ENCODE assay signal across 8 cellular contexts in the genomic region with DNA sequence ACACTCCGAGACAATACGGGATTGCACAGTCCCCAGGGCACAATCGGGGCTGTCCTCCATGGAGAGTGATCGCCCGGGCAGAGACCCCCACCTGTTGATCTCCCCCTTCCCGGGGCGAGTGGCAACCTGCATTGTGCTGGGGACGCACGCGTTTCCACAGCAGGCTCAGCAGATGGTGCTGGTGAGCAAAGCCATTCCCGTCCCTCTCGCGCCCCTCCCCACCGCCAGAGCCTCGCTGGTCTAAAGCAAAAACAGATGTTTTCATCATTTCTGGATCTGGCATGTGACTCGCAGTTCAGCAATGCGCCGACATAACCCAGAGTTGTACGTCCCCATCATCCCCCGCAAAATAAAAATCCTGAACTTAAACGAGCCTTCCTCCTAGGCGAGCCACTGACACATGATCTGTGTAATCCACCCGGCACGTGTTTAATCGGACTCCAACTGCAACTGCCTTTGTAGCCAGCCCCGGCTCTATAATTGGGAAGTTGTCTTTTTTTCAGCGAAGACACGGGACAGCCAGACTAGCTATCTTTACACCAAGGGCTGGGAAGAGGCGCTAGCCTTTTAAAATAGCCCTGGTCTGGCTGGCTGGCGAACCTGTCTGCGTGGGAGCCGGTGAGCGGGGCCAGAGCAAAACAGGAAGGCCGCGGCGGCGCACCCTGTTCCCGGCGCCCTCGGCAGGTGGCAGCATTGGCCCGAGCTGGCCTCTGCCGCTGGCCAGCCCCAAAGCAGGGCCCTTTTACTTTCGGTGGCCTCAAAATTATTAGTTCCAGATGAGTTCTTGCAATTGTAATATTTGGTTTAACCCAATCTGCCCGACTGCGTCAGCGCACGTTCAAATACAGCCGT.
DNase-seq lines count a peak whose midpoint lies in the region; ATAC-seq and TF ChIP-seq lines count a peak whose summit lies in the region.

No MANE protein-coding gene starts in this region.

- peak overlapping the region; percentile 83 for H3K4me2 ChIP-seq in GM23338

- peaks cover 35% of the 10 kb centered on the region for H3K4me1 ChIP-seq in GM23338 (ENCODE audit: insufficient read depth)
- H3K4me1 ChIP-seq in SJCRH30, result peaks cover 4% of the 10 kb centered on the region; the same call in 1 of the 2 replicates
- peaks cover 31% of the 10 kb centered on the region for H3K4me1 ChIP-seq in neuron (ENCODE audit: insufficient read depth, low read length)

- DNase-seq in EH (ENCODE audit: low read depth) (peak; percentile 99), GM23338 (ENCODE audit: low spot score) (peak; percentile 91), LHCN-M2 (ENCODE audit: low read depth) (peak; percentile 89), SJCRH30 (peak; percentile 82 to 84), foreskin melanocyte (peak; percentile 76), stromal cell of bone marrow (ENCODE audit: low read depth) (peak; percentile 95)
- DNase-seq in activated naive CD4-positive, alpha-beta T cell treated with Interleukin-2 at 50 U/mL for 16 hours, result peak; percentile 78

- H3K9me2 ChIP-seq in GM23338 (ENCODE audit: insufficient read depth), result no peaks in the 10 kb centered on the region

- H4K20me1 ChIP-seq in GM23338 (replicated peaks; ENCODE audit: insufficient read depth), result no peaks in the 10 kb centered on the region

- H3K36me3 ChIP-seq in GM23338 (ENCODE audit: insufficient read depth), result 0 out of 2 replicates have a peak, but pooled peaks cover 3% of the 10 kb centered on the region
- no peaks in the 10 kb centered on the region for H3K36me3 ChIP-seq in SJCRH30
- H3K36me3 ChIP-seq in neuron (ENCODE audit: insufficient read depth, low read length), result no peaks in the 10 kb centered on the region

- H3K27ac Mint-ChIP-seq in GM23338, result peak overlapping the region; percentile 93

- H3K79me2 ChIP-seq in GM23338 (replicated peaks; ENCODE audit: insufficient read depth), result no peaks in the 10 kb centered on the region

- peaks cover 19% of the 10 kb centered on the region for H3K27me3 Mint-ChIP-seq in GM23338 (ENCODE audit: insufficient read depth, low read depth, poor library complexity)

- peak overlapping the region; percentile 79; the same call in 1 of the 2 replicates for H3K27ac ChIP-seq in GM23338 (ENCODE audit: low read depth)
- H3K27ac ChIP-seq in SJCRH30, result peak overlapping the region; percentile 94

- H3K4me1 Mint-ChIP-seq in GM23338, result peaks cover 38% of the 10 kb centered on the region

- peak overlapping the region; percentile 97 for H2AFZ ChIP-seq in GM23338
- H2AFZ ChIP-seq in neuron (ENCODE audit: low read depth, low read length), result peak overlapping the region; percentile 98

- ATAC-seq in GM23338, result peak; percentile 88

- peak overlapping the region; percentile 68 for H3K4me3 ChIP-seq in GM23338
- H3K4me3 ChIP-seq in SJCRH30, result peak overlapping the region; percentile 64
- H3K4me3 ChIP-seq in neuron (ENCODE audit: low read length), result peak overlapping the region; percentile 49

- H3K4me3 Mint-ChIP-seq in GM23338, result peak overlapping the region; percentile 74

- peaks cover 13% of the 10 kb centered on the region; the same call in 2 of the 3 replicates for H3K36me3 Mint-ChIP-seq in GM23338 (ENCODE audit: low read depth)

- no peaks in the 10 kb centered on the region for H3K27me3 ChIP-seq in GM23338 (ENCODE audit: insufficient read depth)
- no peaks in the 10 kb centered on the region for H3K27me3 ChIP-seq in SJCRH30
- H3K27me3 ChIP-seq in neuron (ENCODE audit: insufficient read depth, low read length), result no peaks in the 10 kb centered on the region

- TF ChIP-seq CTCF in GM23338 (conservative IDR thresholded peaks at IDR 0.05; ENCODE audit: low read depth in 2 of 2), result peak; percentile 80 to 90

- H3K9me3 Mint-ChIP-seq in GM23338, result peaks cover 17% of the 10 kb centered on the region; the same call in 2 of the 3 replicates

- H3F3A ChIP-seq in GM23338 (replicated peaks; ENCODE audit: low read depth), result 0 out of 2 replicates have a peak, but pooled peaks cover 11% of the 10 kb centered on the region

- H3K9me3 ChIP-seq in SJCRH30 (replicated peaks) (no peaks in the 10 kb centered on the region), neuron (ENCODE audit: low read length) (no peaks in the 10 kb centered on the region)

TF ChIP-seq in GM23338, 12 proteins besides CTCF, POLR2A, EP300 and RAD21:
- TF ChIP-seq JUNB (IDR thresholded peaks at IDR 0.05; ENCODE audit: unreplicated experiment), result no peak
- no peak for TF ChIP-seq ZNF331 (CRISPR knock-in tag; IDR thresholded peaks at IDR 0.05; ENCODE audit: low read depth)
- TF ChIP-seq, protein P1, sequence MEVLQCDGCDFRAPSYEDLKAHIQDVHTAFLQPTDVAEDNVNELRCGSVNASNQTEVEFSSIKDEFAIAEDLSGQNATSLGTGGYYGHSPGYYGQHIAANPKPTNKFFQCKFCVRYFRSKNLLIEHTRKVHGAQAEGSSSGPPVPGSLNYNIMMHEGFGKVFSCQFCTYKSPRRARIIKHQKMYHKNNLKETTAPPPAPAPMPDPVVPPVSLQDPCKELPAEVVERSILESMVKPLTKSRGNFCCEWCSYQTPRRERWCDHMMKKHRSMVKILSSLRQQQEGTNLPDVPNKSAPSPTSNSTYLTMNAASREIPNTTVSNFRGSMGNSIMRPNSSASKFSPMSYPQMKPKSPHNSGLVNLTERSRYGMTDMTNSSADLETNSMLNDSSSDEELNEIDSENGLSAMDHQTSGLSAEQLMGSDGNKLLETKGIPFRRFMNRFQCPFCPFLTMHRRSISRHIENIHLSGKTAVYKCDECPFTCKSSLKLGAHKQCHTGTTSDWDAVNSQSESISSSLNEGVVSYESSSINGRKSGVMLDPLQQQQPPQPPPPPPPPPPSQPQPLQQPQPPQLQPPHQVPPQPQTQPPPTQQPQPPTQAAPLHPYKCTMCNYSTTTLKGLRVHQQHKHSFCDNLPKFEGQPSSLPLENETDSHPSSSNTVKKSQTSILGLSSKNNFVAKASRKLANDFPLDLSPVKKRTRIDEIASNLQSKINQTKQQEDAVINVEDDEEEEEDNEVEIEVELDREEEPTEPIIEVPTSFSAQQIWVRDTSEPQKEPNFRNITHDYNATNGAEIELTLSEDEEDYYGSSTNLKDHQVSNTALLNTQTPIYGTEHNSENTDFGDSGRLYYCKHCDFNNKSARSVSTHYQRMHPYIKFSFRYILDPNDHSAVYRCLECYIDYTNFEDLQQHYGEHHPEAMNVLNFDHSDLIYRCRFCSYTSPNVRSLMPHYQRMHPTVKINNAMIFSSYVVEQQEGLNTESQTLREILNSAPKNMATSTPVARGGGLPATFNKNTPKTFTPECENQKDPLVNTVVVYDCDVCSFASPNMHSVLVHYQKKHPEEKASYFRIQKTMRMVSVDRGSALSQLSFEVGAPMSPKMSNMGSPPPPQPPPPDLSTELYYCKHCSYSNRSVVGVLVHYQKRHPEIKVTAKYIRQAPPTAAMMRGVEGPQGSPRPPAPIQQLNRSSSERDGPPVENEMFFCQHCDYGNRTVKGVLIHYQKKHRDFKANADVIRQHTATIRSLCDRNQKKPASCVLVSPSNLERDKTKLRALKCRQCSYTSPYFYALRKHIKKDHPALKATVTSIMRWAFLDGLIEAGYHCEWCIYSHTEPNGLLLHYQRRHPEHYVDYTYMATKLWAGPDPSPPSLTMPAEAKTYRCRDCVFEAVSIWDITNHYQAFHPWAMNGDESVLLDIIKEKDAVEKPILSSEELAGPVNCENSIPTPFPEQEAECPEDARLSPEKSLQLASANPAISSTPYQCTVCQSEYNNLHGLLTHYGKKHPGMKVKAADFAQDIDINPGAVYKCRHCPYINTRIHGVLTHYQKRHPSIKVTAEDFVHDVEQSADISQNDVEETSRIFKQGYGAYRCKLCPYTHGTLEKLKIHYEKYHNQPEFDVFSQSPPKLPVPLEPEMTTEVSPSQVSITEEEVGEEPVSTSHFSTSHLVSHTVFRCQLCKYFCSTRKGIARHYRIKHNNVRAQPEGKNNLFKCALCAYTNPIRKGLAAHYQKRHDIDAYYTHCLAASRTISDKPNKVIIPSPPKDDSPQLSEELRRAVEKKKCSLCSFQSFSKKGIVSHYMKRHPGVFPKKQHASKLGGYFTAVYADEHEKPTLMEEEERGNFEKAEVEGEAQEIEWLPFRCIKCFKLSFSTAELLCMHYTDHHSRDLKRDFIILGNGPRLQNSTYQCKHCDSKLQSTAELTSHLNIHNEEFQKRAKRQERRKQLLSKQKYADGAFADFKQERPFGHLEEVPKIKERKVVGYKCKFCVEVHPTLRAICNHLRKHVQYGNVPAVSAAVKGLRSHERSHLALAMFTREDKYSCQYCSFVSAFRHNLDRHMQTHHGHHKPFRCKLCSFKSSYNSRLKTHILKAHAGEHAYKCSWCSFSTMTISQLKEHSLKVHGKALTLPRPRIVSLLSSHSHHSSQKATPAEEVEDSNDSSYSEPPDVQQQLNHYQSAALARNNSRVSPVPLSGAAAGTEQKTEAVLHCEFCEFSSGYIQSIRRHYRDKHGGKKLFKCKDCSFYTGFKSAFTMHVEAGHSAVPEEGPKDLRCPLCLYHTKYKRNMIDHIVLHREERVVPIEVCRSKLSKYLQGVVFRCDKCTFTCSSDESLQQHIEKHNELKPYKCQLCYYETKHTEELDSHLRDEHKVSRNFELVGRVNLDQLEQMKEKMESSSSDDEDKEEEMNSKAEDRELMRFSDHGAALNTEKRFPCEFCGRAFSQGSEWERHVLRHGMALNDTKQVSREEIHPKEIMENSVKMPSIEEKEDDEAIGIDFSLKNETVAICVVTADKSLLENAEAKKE (CRISPR knock-in tag; IDR thresholded peaks at IDR 0.05), result no peak
- TF ChIP-seq, protein P2, sequence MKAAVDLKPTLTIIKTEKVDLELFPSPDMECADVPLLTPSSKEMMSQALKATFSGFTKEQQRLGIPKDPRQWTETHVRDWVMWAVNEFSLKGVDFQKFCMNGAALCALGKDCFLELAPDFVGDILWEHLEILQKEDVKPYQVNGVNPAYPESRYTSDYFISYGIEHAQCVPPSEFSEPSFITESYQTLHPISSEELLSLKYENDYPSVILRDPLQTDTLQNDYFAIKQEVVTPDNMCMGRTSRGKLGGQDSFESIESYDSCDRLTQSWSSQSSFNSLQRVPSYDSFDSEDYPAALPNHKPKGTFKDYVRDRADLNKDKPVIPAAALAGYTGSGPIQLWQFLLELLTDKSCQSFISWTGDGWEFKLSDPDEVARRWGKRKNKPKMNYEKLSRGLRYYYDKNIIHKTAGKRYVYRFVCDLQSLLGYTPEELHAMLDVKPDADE (IDR thresholded peaks at IDR 0.05), result no peak
- no peak for TF ChIP-seq ZNF114 (CRISPR knock-in tag; IDR thresholded peaks at IDR 0.05)
- no peak for TF ChIP-seq STAT1 (IDR thresholded peaks at IDR 0.05; ENCODE audit: unreplicated experiment)
- TF ChIP-seq NANOG (IDR thresholded peaks at IDR 0.05; ENCODE audit: borderline replicate concordance), result no peak

Comparison
In these comparisons a context has a peak if more than half of its experiments do, and no peak if none do; other contexts are left out.
1. Peak in every context shown above with its lines: DNase-seq, ATAC-seq, H3K4me3 ChIP-seq and H3K27ac ChIP-seq.